8 cellular contexts compared by ENCODE assay signal in the genomic region with DNA sequence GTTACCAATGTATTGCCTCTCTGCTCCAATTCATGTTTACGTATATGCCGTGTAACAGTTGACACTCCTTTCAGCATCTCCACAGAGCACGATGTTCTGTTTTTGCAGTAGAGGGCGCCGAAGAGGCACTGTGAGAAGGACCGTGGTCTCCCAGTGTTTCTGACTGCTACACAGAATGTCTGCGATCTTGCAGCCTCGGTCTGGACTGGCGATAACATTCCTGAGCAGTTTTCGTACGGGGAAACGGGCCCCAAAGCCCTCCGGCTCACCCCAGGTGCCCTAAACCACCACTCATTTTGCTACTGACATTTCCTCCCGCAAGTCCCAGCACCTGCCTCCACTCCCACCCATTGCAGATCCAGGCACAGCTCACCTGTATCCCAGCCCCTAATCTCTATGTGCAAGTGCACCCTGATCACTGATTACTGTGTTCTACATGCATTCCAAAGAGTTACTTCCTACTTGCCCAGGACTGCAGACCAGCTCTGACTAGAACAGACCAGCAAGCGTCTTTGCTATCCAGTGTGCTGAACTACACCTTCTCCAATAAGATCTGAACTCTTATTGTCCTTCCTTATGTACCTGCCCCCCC.
DNase-seq lines count a peak whose midpoint lies in the region; ATAC-seq lines count a peak whose summit lies in the region.

No MANE protein-coding gene starts in this region.

- no peak overlapping the region for H3K9ac ChIP-seq in mucosa of rectum (ENCODE audit: low read depth in 1 of 2, low read length in 2 of 2)

- H3K9me3 Mint-ChIP-seq in stimulated activated naive CD8-positive, alpha-beta T cell treated with anti-CD3 and anti-CD28 coated beads, Interleukin-15, Interleukin-2, amounts not matched to agents 100 ng/mL and 50 ng/mL, for 24 hours = no peaks in the 10 kb centered on the region

- no peak overlapping the region for H2AFZ ChIP-seq in ACC112 (ENCODE audit: low read length, unreplicated experiment)

- H3K79me2 ChIP-seq in ACC112 (ENCODE audit: control insufficient read depth, insufficient read depth, low read length, unreplicated experiment) = no peaks in the 10 kb centered on the region

- H3K36me3 Mint-ChIP-seq in stimulated activated naive CD8-positive, alpha-beta T cell treated with anti-CD3 and anti-CD28 coated beads, Interleukin-15, Interleukin-2, amounts not matched to agents 100 ng/mL and 50 ng/mL, for 24 hours (ENCODE audit: low read depth) = no peaks in the 10 kb centered on the region

- DNase-seq in NCI-H226 = peak; percentile 35
- peak; percentile 71 for DNase-seq in activated CD8-positive, alpha-beta memory T cell treated with anti-CD3 and anti-CD28 coated beads for 24 hours
- DNase-seq in epidermal melanocyte (ENCODE audit: insufficient read length, low spot score) = peak; percentile 56

- H3K27ac ChIP-seq in ACC112 (ENCODE audit: low read depth, low read length) = no peak overlapping the region
- H3K27ac ChIP-seq in mucosa of rectum (ENCODE audit: low read depth in 2 of 2, low read length in 2 of 2) = no peak overlapping the region

- peaks cover 13% of the 10 kb centered on the region for H3K4me1 Mint-ChIP-seq in stimulated activated naive CD8-positive, alpha-beta T cell treated with anti-CD3 and anti-CD28 coated beads, Interleukin-15, Interleukin-2, amounts not matched to agents 100 ng/mL and 50 ng/mL, for 24 hours (ENCODE audit: low read depth)

- no peak overlapping the region for H3K27ac Mint-ChIP-seq in stimulated activated naive CD8-positive, alpha-beta T cell treated with anti-CD3 and anti-CD28 coated beads, Interleukin-15, Interleukin-2, amounts not matched to agents 100 ng/mL and 50 ng/mL, for 24 hours

- peak; percentile 93 for ATAC-seq in GM18499 (IDR thresholded peaks at IDR 0.05; ENCODE audit: insufficient read depth, unreplicated experiment)
- peak; percentile 94 for ATAC-seq in HG02884 (IDR thresholded peaks at IDR 0.05; ENCODE audit: unreplicated experiment)

- H3K4me3 ChIP-seq in ACC112 (ENCODE audit: low read depth, low read length) = peak overlapping the region; percentile 61; the same call in 1 of the 2 replicates
- H3K4me3 ChIP-seq in mucosa of rectum (ENCODE audit: low read length in 2 of 2) = peak overlapping the region; percentile 43 to 74

- H3K4me3 Mint-ChIP-seq in stimulated activated naive CD8-positive, alpha-beta T cell treated with anti-CD3 and anti-CD28 coated beads, Interleukin-15, Interleukin-2, amounts not matched to agents 100 ng/mL and 50 ng/mL, for 24 hours = peak overlapping the region; percentile 40

- H3K27me3 Mint-ChIP-seq in stimulated activated naive CD8-positive, alpha-beta T cell treated with anti-CD3 and anti-CD28 coated beads, Interleukin-15, Interleukin-2, amounts not matched to agents 100 ng/mL and 50 ng/mL, for 24 hours = peaks cover 27% of the 10 kb centered on the region

- no peaks in the 10 kb centered on the region for H3K9me3 ChIP-seq in mucosa of rectum (ENCODE audit: control insufficient read depth in 2 of 2, low read length in 2 of 2)

- H3K27me3 ChIP-seq in ACC112 (ENCODE audit: insufficient read depth, low read length) = peaks cover 22% of the 10 kb centered on the region
- H3K27me3 ChIP-seq in mucosa of rectum (ENCODE audit: control insufficient read depth in 2 of 2, insufficient read depth in 2 of 2, low read length in 2 of 2) = no peaks in the 10 kb centered on the region

- H3K4me1 ChIP-seq in ACC112 (ENCODE audit: control insufficient read depth, insufficient read depth, low read length, unreplicated experiment) (peaks cover 17% of the 10 kb centered on the region), mucosa of rectum (ENCODE audit: control insufficient read depth in 2 of 2, insufficient read depth in 2 of 2, low read length in 2 of 2) (peaks cover 0 to 4% of the 10 kb centered on the region in 2 donors)

- no peaks in the 10 kb centered on the region for H3K36me3 ChIP-seq in ACC112 (ENCODE audit: insufficient read depth, low read length)
- H3K36me3 ChIP-seq in mucosa of rectum (ENCODE audit: control insufficient read depth in 2 of 2, insufficient read depth in 2 of 2, low read length in 2 of 2) = no peaks in the 10 kb centered on the region
